ENCODE assay signal across 8 cellular contexts in genomic region chr10:33010132-33011037, GRCh38. TPM values are rescaled to one million over a fixed set of nuclear protein-coding genes. Genes with fewer than 3 reads are reported as not detected.
DNase-seq lines count a peak whose midpoint lies in the region; ATAC-seq and TF ChIP-seq lines count a peak whose summit lies in the region.

No MANE protein-coding gene starts in this region.

- in situ Hi-C loops in GM23248 (cut with MboI): no loop called here

- peak overlapping the region; percentile 25 to 66 (median 59) for H3K4me3 Mint-ChIP-seq in T-cell

- DNase-seq in GM23248: peak; percentile 89
- peak in 22 of 34 experiments; percentile 1 to 46 (median 20) for DNase-seq in T-cell
- peak; percentile 72 for DNase-seq in fibroblast of pulmonary artery (ENCODE audit: low read depth)
- DNase-seq in stimulated activated CD8-positive, alpha-beta memory T cell treated with anti-CD3 and anti-CD28 coated beads, Interleukin-4, amount 100 ng/mL, for 48 hours: peak; percentile 36
- DNase-seq in NCI-H774 (lab: John Stamatoyannopoulos, UW): no peak

- peak overlapping the region; percentile 93 to 98 for H3K27ac Mint-ChIP-seq in T-cell

- H3K4me1 Mint-ChIP-seq in T-cell: peaks cover 33 to 63% (median 48%) of the 10 kb centered on the region in 3 donors

- H3K4me3 ChIP-seq in ACC112 (ENCODE audit: low read depth, low read length) (peak overlapping the region; percentile 16; the same call in 1 of the 2 replicates), GM23248 (peak overlapping the region; percentile 34), fibroblast of pulmonary artery (replicated peaks; ENCODE audit: low read depth, low read length) (no peak overlapping the region)

- peak; percentile 58 for TF ChIP-seq CTCF in fibroblast of pulmonary artery (IDR thresholded peaks at IDR 0.05; ENCODE audit: low read length, missing control alignments)

- H3K9me3 ChIP-seq in GM23248 (ENCODE audit: low read depth): no peaks in the 10 kb centered on the region

- peaks cover 55% of the 10 kb centered on the region for H3F3A ChIP-seq in GM23248 (ENCODE audit: insufficient read depth)

- H3K27ac ChIP-seq in ACC112 (ENCODE audit: low read depth, low read length): peak overlapping the region; percentile 82
- peak overlapping the region; percentile 71 for H3K27ac ChIP-seq in GM23248

- peak overlapping the region; percentile 57 for H3K9ac ChIP-seq in GM23248

- CTCF ChIA-PET in T-cell (lab: Charles Lee): interaction anchor here (0.5 to 1.7 kb wide), 10 partner anchors 21 to 821 kb away, joined by 3 to 11 read pairs (median 4); no protein-coding TSS in a partner anchor

- H4K20me1 ChIP-seq in GM23248 (ENCODE audit: insufficient read depth): no peaks in the 10 kb centered on the region

- H3K36me3 Mint-ChIP-seq in T-cell: no peaks in the 10 kb centered on the region

- no peaks in the 10 kb centered on the region for H3K9me3 Mint-ChIP-seq in T-cell

- H3K4me1 ChIP-seq in ACC112 (ENCODE audit: control insufficient read depth, insufficient read depth, low read length, unreplicated experiment) (peaks cover 35% of the 10 kb centered on the region), GM23248 (ENCODE audit: insufficient read depth) (peaks cover 45% of the 10 kb centered on the region)

- H3K36me3 ChIP-seq in ACC112 (ENCODE audit: insufficient read depth, low read length) (no peaks in the 10 kb centered on the region), GM23248 (ENCODE audit: low read depth) (no peaks in the 10 kb centered on the region)

- no peaks in the 10 kb centered on the region for H3K9me2 ChIP-seq in GM23248 (ENCODE audit: insufficient read depth)

- H3K4me2 ChIP-seq in GM23248 (ENCODE audit: unreplicated experiment): peak overlapping the region; percentile 45

- H3K27me3 ChIP-seq in ACC112 (ENCODE audit: insufficient read depth, low read length) (no peaks in the 10 kb centered on the region), GM23248 (replicated peaks; ENCODE audit: insufficient read depth) (no peaks in the 10 kb centered on the region)

- POLR2A ChIA-PET in T-cell (lab: Charles Lee): interaction anchor here (0.7 to 1.0 kb wide), 2 partner anchors 33 to 83 kb away, joined by 3 to 4 read pairs; no protein-coding TSS in a partner anchor

- H3K27me3 Mint-ChIP-seq in T-cell: peaks cover 0 to 5% of the 10 kb centered on the region in 2 donors

- whole genome bisulfite sequencing in GM23248 (ENCODE audit: low coverage in 1 of 2, low lambda C conversion rate in 2 of 2, missing lambda C conversion rate in 2 of 2), 2 experiments: 25 to 30% methylated on average over 12 of the region's 12 CpGs

- H2AFZ ChIP-seq in ACC112 (ENCODE audit: low read length, unreplicated experiment): no peak overlapping the region
- H2AFZ ChIP-seq in GM23248: peak overlapping the region; percentile 25; the same call in 1 of the 2 replicates

- ATAC-seq in T-cell (replicated peaks in 1 of 4) (peak; percentile 38 to 66 (median 62)), HG03565 (IDR thresholded peaks at IDR 0.05; ENCODE audit: unreplicated experiment) (no peak), HG03280 (IDR thresholded peaks at IDR 0.05; ENCODE audit: unreplicated experiment) (no peak)

- peaks cover 9% of the 10 kb centered on the region for H3K79me2 ChIP-seq in ACC112 (ENCODE audit: control insufficient read depth, insufficient read depth, low read length, unreplicated experiment)
- peaks cover 17% of the 10 kb centered on the region for H3K79me2 ChIP-seq in GM23248 (ENCODE audit: insufficient read depth)

RNA-seq across cellular contexts. Expression of gene ITGB1, which starts 52.4 kb away (rescaled TPM):
- 5,235 and 7,382 TPM in 2 replicates for total RNA-seq in GM23248 (2014; rRNA removed; shearing (Covaris generic))
- polyA plus RNA-seq in GM23248 (2016; fragmentation: Nextera tagmentation; extraction: Ambion mirVana): 3,297 and 3,318 TPM in 2 replicates
- 100 to 1,000 TPM; 140 to 269 (median 177) TPM for total RNA-seq in T-cell

Comparison
In these comparisons a context has a peak if more than half of its experiments do, and no peak if none do; other contexts are left out.
1. ATAC-seq: peak in T-cell (4 of 4); none in HG03565 (single experiment) and HG03280 (single experiment).
2. RNA of gene ITGB1, which starts 52.4 kb away (total RNA-seq): 5,235 to 7,382 TPM in GM23248; 140 to 269 TPM in T-cell; every median in the first group is over 10 times any median in the second.